ENCODE assay signal across 14 cellular contexts in the genomic region with DNA sequence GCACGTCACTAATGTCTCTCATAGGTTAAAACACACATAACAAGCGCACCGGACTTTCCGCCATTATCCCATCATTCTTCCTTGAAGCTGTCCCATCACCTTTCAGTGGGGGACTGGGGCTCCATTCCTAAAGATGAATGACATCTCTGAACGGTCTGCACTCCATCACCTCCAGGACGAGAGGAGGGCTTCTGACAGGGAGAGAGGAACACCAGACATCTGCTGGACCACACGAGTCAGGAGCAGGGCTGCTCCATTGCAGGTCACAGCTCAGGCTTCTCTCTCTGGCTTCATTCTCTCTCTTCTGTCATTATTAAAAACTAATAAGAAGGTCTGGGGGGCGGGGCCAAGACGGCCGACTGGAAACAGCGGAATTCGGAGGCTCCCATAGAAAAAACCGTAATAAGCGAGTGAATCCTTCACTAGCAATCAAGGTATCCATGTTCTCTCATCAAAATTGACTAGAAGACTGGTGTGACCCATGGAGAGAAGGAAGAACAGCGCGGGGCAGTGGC.
DNase-seq lines count a peak whose midpoint lies in the region; ATAC-seq and TF ChIP-seq lines count a peak whose summit lies in the region.
"Had no signal": no experiment of that assay in that cellular context is flagged by ENCODE, and none has a peak within 500 bp of the region (broad histone marks: within the 10 kb centered on the region; RNA-seq: fewer than 3 reads in every experiment).

No MANE protein-coding gene starts in this region.

- H3K23ac ChIP-seq in IMR-90 (ENCODE audit: low read depth, low read length), result no peak overlapping the region

- H3K27me3 ChIP-seq in IMR-90 (ENCODE audit: control insufficient read depth, insufficient read depth, low read length) (no peaks in the 10 kb centered on the region), uterus (no peaks in the 10 kb centered on the region)
- H3K27me3 ChIP-seq: BLaER1 treated with 17β-estradiol and CSF1 and Interleukin-3, amounts not matched to agents 10 nM and 100 nM had no signal

- CTCF ChIA-PET in IMR-90 (lab: Yijun Ruan, JAX) (no interaction called here), WTC11 (lab: Charles Lee) (interaction anchor here (0.9 to 1.1 kb wide), 3 partner anchors 21 to 186 kb away, joined by 3 to 7 read pairs (median 3); no protein-coding TSS in a partner anchor)

- H3K56ac ChIP-seq in IMR-90 (ENCODE audit: extremely low read depth, insufficient read depth, low read length), result no peak overlapping the region

- no peak overlapping the region for H3K27ac Mint-ChIP-seq in WTC11
- H3K27ac Mint-ChIP-seq in nephron, result peak overlapping the region in 2 of 3 experiments; percentile 0 to 83
- H3K27ac Mint-ChIP-seq: CD4-positive, CD25-positive, alpha-beta regulatory T cell had no signal

- H2AFZ ChIP-seq in IMR-90 (replicated peaks; ENCODE audit: low read length, poor library complexity), result no peak overlapping the region

- TF ChIP-seq CTCF in IMR-90 (conservative IDR thresholded peaks at IDR 0.05; ENCODE audit: low read depth, low read length) (no peak), WTC11 (IDR thresholded peaks at IDR 0.05) (no peak), nephron (IDR thresholded peaks at IDR 0.05; ENCODE audit: unreplicated experiment in 3 of 3) (no peak), uterus (IDR thresholded peaks at IDR 0.05) (no peak)

- no peaks in the 10 kb centered on the region for H3K36me3 Mint-ChIP-seq in WTC11
- H3K36me3 Mint-ChIP-seq in nephron (ENCODE audit: low read depth), result peaks cover 56% of the 10 kb centered on the region
- H3K36me3 Mint-ChIP-seq: CD4-positive, CD25-positive, alpha-beta regulatory T cell had no signal

- peaks cover 5% of the 10 kb centered on the region; the same call in 1 of the 2 replicates for H3K4me1 ChIP-seq in IMR-90 (ENCODE audit: control insufficient read depth, insufficient read depth, low read length)
- H3K4me1 ChIP-seq in uterus, result peaks cover 0 to 10% of the 10 kb centered on the region in 2 donors
- H3K4me1 ChIP-seq: BLaER1 treated with 17β-estradiol and CSF1 and Interleukin-3, amounts not matched to agents 10 nM and 100 nM had no signal

- no peaks in the 10 kb centered on the region for H3K9me3 ChIP-seq in IMR-90 (ENCODE audit: control insufficient read depth, insufficient read depth, low read length)
- no peaks in the 10 kb centered on the region for H3K9me3 ChIP-seq in uterus

- in situ Hi-C loops in IMR-90 (cut with MboI; ENCODE audit: low sequenced_read_pairs), result no loop called here

- no peak overlapping the region for H4K8ac ChIP-seq in IMR-90 (ENCODE audit: low read depth in 2 of 2, low read length in 2 of 2)

- H2BK5ac ChIP-seq in IMR-90 (ENCODE audit: low read depth, low read length, poor library complexity, severe bottlenecking), result no peak overlapping the region

- no peak overlapping the region; the same call in 1 of the 2 replicates for H2BK120ac ChIP-seq in IMR-90 (ENCODE audit: low read depth, low read length)

- no peaks in the 10 kb centered on the region; a peak in 1 of 4 replicates for H3K79me1 ChIP-seq in IMR-90 (ENCODE audit: low read depth in 1 of 2, low read length in 2 of 2)

- H3K9ac ChIP-seq in IMR-90 (ENCODE audit: low read depth, low read length), result no peak overlapping the region
- H3K9ac ChIP-seq: BLaER1 treated with 17β-estradiol and CSF1 and Interleukin-3, amounts not matched to agents 10 nM and 100 nM had no signal

- no peak overlapping the region for H3K4ac ChIP-seq in IMR-90 (ENCODE audit: low read depth, low read length)

- H2BK20ac ChIP-seq in IMR-90 (ENCODE audit: low read depth, low read length), result 0 out of 2 replicates have a peak overlapping the region, but pooled peaks have one; percentile 1

- 80% methylated on average over 1 of the region's 16 CpGs; no CpG with 5 or more reads in 1 of the 2 experiments for WGBS in IMR-90 (ENCODE audit: extremely low coverage in 2 of 2, insufficient read length in 1 of 2), 2 experiments

- no peak for DNase-seq in IMR-90
- no peak for DNase-seq in WTC11 (ENCODE audit: low spot score)
- no peak for DNase-seq in uterus
- DNase-seq in NCI-H2227 treated with DMSO at 0.1 percent for 48 hours (lab: John Stamatoyannopoulos, UW), result no peak
- DNase-seq in stimulated activated CD4-positive, alpha-beta T cell treated with anti-CD3 and anti-CD28 coated beads, Interleukin-2, amount 100 ng/mL, for 48 hours, result no peak
- DNase-seq: ACHN; CD4-positive, CD25-positive, alpha-beta regulatory T cell; HCEC 1CT had no signal

- TF ChIP-seq POLR2A in IMR-90 (IDR thresholded peaks at IDR 0.05; ENCODE audit: low read depth, low read length) (no peak), uterus (IDR thresholded peaks at IDR 0.05) (no peak)

- no peak overlapping the region for H3K18ac ChIP-seq in IMR-90 (ENCODE audit: low read depth, low read length)

- POLR2A ChIA-PET in IMR-90 (lab: Charles Lee; ENCODE audit: unreplicated experiment) (no interaction called here), WTC11 (lab: Charles Lee) (no interaction called here)

- dilution Hi-C loops in IMR-90 (cut with HindIII; ENCODE audit: low sequenced_read_pairs, unreplicated experiment), result no loop called here

- H2AK9ac ChIP-seq in IMR-90 (replicated peaks; ENCODE audit: low read depth, low read length, poor library complexity), result no peak overlapping the region

- no peak for TF ChIP-seq RAD21 in IMR-90 (IDR thresholded peaks at IDR 0.05; ENCODE audit: low read length)

- no peak overlapping the region for H3K27ac ChIP-seq in IMR-90 (ENCODE audit: insufficient read depth, low read length)
- H3K27ac ChIP-seq in uterus, result peak overlapping the region; percentile 58 to 67
- H3K27ac ChIP-seq: BLaER1 treated with 17β-estradiol and CSF1 and Interleukin-3, amounts not matched to agents 10 nM and 100 nM; HL-60 had no signal

- intact Hi-C loops in IMR-90 (cut with micrococcal nuclease), result no loop called here
- intact Hi-C loops in uterus (cut with DNase I; ENCODE audit: low total_unique reads), result no loop called here

- H4K91ac ChIP-seq in IMR-90 (ENCODE audit: insufficient read depth, low read depth, low read length), result no peak overlapping the region

- H3K4me3 ChIP-seq in IMR-90 (ENCODE audit: insufficient read depth, low read depth, low read length) (no peak overlapping the region), uterus (no peak overlapping the region)
- H3K4me3 ChIP-seq: BLaER1 treated with 17β-estradiol and CSF1 and Interleukin-3, amounts not matched to agents 10 nM and 100 nM; K562 had no signal

- H3K14ac ChIP-seq in IMR-90 (replicated peaks; ENCODE audit: low read depth, low read length), result no peak overlapping the region

- no peaks in the 10 kb centered on the region for H3K27me3 Mint-ChIP-seq in WTC11 (ENCODE audit: low read depth)
- H3K27me3 Mint-ChIP-seq in nephron (ENCODE audit: low read depth), result no peaks in the 10 kb centered on the region
- H3K27me3 Mint-ChIP-seq: CD4-positive, CD25-positive, alpha-beta regulatory T cell had no signal

- H3K4me3 Mint-ChIP-seq in WTC11, result peak overlapping the region; percentile 11; the same call in 1 of the 2 replicates
- H3K4me3 Mint-ChIP-seq in nephron, result no peak overlapping the region
- H3K4me3 Mint-ChIP-seq: CD4-positive, CD25-positive, alpha-beta regulatory T cell; HFFc6 had no signal

- H4K5ac ChIP-seq in IMR-90 (ENCODE audit: low read depth, low read length), result no peak overlapping the region

- no peak overlapping the region for H2AK5ac ChIP-seq in IMR-90 (ENCODE audit: low read depth, low read length)

- 0 out of 2 replicates have a peak, but pooled peaks cover 3% of the 10 kb centered on the region for H3K9me1 ChIP-seq in IMR-90 (ENCODE audit: insufficient read depth, low read length)

- H2BK15ac ChIP-seq in IMR-90 (ENCODE audit: low read depth, low read length), result no peak overlapping the region

- BruUV-seq in IMR-90 (replicated peaks; lab: Mats Ljungman, UMichigan), result no TSS peak

- H4K20me1 ChIP-seq in IMR-90 (ENCODE audit: insufficient read depth, low read length), result no peaks in the 10 kb centered on the region
- H4K20me1 ChIP-seq: BLaER1 treated with 17β-estradiol and CSF1 and Interleukin-3, amounts not matched to agents 10 nM and 100 nM had no signal

- H3K4me1 Mint-ChIP-seq in WTC11 (peaks cover 69% of the 10 kb centered on the region), nephron (peaks cover 9% of the 10 kb centered on the region)
- H3K4me1 Mint-ChIP-seq: CD4-positive, CD25-positive, alpha-beta regulatory T cell had no signal

- ATAC-seq in IMR-90 (ENCODE audit: low read depth) (no peak), WTC11 (no peak), SK-N-SH treated with all-trans-retinoic acid at 6 μM for 48 hours (no peak)
- ATAC-seq: K562 had no signal

- H3K9me3 Mint-ChIP-seq in WTC11 (0 out of 2 replicates have a peak, but pooled peaks cover 3% of the 10 kb centered on the region), nephron (peaks cover 46% of the 10 kb centered on the region)
- H3K9me3 Mint-ChIP-seq: HFFc6 had no signal

- no peak overlapping the region for H3K4me2 ChIP-seq in IMR-90 (ENCODE audit: low read depth, low read length)
- H3K4me2 ChIP-seq: BLaER1 treated with 17β-estradiol and CSF1 and Interleukin-3, amounts not matched to agents 10 nM and 100 nM had no signal

- H3K36me3 ChIP-seq in IMR-90 (ENCODE audit: control insufficient read depth, insufficient read depth, low read length) (no peaks in the 10 kb centered on the region), uterus (no peaks in the 10 kb centered on the region)
- H3K36me3 ChIP-seq: BLaER1 treated with 17β-estradiol and CSF1 and Interleukin-3, amounts not matched to agents 10 nM and 100 nM had no signal

TF ChIP-seq in IMR-90, 13 proteins besides CTCF, POLR2A, EP300 and RAD21 (continues in another document):
- TF ChIP-seq RCOR1 (IDR thresholded peaks at IDR 0.05; ENCODE audit: insufficient replicate concordance, low read length), result no peak
- no peak for TF ChIP-seq RFX5 (IDR thresholded peaks at IDR 0.05; ENCODE audit: low read depth, low read length)
- no peak for TF ChIP-seq NFE2L2 (IDR thresholded peaks at IDR 0.05; ENCODE audit: low read depth, low read length)
- no peak for TF ChIP-seq CEBPB (IDR thresholded peaks at IDR 0.05; ENCODE audit: low read depth, low read length)
- TF ChIP-seq SMC3 (IDR thresholded peaks at IDR 0.05; ENCODE audit: low read depth, low read length), result no peak
